ENCODE assay signal across 9 cellular contexts in genomic region chr3:145776782-145777408, GRCh38.
DNase-seq lines count a peak whose midpoint lies in the region; ATAC-seq lines count a peak whose summit lies in the region.
"Had no signal": no experiment of that assay in that cellular context is flagged by ENCODE, and none has a peak within 500 bp of the region (broad histone marks: within the 10 kb centered on the region; RNA-seq: fewer than 3 reads in every experiment).

No MANE protein-coding gene starts in this region.

- intact Hi-C loops in posterior vena cava (cut with DNase I): no loop called here

- DNase-seq in NCI-H2171 treated with DMSO at 0.1 percent for 48 hours (lab: John Stamatoyannopoulos, UW): peak; percentile 21
- no peak for DNase-seq in NCI-H2171 (lab: John Stamatoyannopoulos, UW)
- DNase-seq in HT1080 (ENCODE audit: low read depth): peak; percentile 73
- DNase-seq in RPMI8226: peak; percentile 35
- DNase-seq in fibroblast of peridontal ligament (ENCODE audit: extremely low read depth): peak; percentile 89
- peak; percentile 10 for DNase-seq in putamen (ENCODE audit: low spot score)
- DNase-seq in posterior vena cava (ENCODE audit: low spot score): no peak
- DNase-seq: activated naive CD8-positive, alpha-beta T cell treated with anti-CD3 and anti-CD28 coated beads, Interleukin-2, amount 10 ng/mL, durations not matched to agents 7 days and 5 days had no signal

- ATAC-seq in GM19395 (IDR thresholded peaks at IDR 0.05; ENCODE audit: unreplicated experiment): peak; percentile 82

Comparison
In these comparisons a context has a peak if more than half of its experiments do, and no peak if none do; other contexts are left out.
1. DNase-seq: peak in NCI-H2171 treated with DMSO at 0.1 percent for 48 hours (single experiment), HT1080 (single experiment), RPMI8226 (single experiment), fibroblast of peridontal ligament (single experiment) and putamen (single experiment); none in NCI-H2171 (single experiment) and posterior vena cava (single experiment).